Comparison of ENCODE assay signal across 18 cellular contexts in the genomic region with DNA sequence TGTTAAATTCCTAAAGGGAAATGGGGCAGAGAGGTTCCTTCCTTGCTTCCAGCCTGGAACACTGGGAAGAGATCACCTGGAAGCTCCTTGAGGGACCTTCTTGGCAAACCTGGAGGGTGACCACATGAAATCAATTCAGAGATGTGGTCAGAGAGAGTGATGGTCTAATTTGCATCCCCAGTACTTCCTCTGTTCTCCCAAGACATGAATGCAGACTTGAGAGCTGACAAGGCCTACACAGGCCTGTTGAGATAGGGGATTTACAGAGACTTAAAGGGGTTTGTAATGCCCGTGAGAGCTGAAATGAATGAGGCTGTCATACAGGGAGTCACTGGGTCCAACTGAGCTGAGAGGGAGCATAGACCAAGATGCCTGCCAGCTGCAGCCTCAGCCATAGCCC. TPM values are rescaled to one million over a fixed set of nuclear protein-coding genes. Genes with fewer than 3 reads are reported as not detected.
DNase-seq lines count a peak whose midpoint lies in the region; ATAC-seq lines count a peak whose summit lies in the region.
"Had no signal": no experiment of that assay in that cellular context is flagged by ENCODE, and none has a peak within 500 bp of the region (broad histone marks: within the 10 kb centered on the region; RNA-seq: fewer than 3 reads in every experiment).

No MANE protein-coding gene starts in this region.

- no peak overlapping the region for H3K4me3 ChIP-seq in naive thymus-derived CD4-positive, alpha-beta T cell (ENCODE audit: low read length)
- H3K4me3 ChIP-seq: coronary artery, heart right ventricle, tibial artery had no signal

- no peaks in the 10 kb centered on the region for H3K27me3 ChIP-seq in naive thymus-derived CD4-positive, alpha-beta T cell (ENCODE audit: control insufficient read depth in 2 of 2, insufficient read depth in 2 of 2, low read length in 2 of 2)
- H3K27me3 ChIP-seq: heart right ventricle, tibial artery had no signal

- no peaks in the 10 kb centered on the region for H3K4me1 ChIP-seq in naive thymus-derived CD4-positive, alpha-beta T cell (ENCODE audit: control insufficient read depth in 2 of 2, insufficient read depth in 2 of 2, low read length in 2 of 2)
- H3K4me1 ChIP-seq: heart right ventricle, tibial artery had no signal

- no peaks in the 10 kb centered on the region for H3K36me3 ChIP-seq in naive thymus-derived CD4-positive, alpha-beta T cell (ENCODE audit: control insufficient read depth in 2 of 3, insufficient read depth in 3 of 3, low read length in 3 of 3)
- H3K36me3 ChIP-seq: heart right ventricle, tibial artery had no signal

- no peak overlapping the region for H3K27ac Mint-ChIP-seq in naive thymus-derived CD4-positive, alpha-beta T cell
- H3K27ac Mint-ChIP-seq: T-helper 2 cell treated with Interferon-gamma antibody and Interleukin-4, amounts not matched to agents 5 μg/mL and 100 μg/mL, for 36 hours had no signal

- ATAC-seq in GM18858 (IDR thresholded peaks at IDR 0.05; ENCODE audit: unreplicated experiment) (peak; percentile 64), GM21619 (IDR thresholded peaks at IDR 0.05; ENCODE audit: unreplicated experiment) (peak; percentile 71), HG03095 (IDR thresholded peaks at IDR 0.05; ENCODE audit: unreplicated experiment) (peak; percentile 86)
- ATAC-seq in naive thymus-derived CD4-positive, alpha-beta T cell: no peak
- ATAC-seq: heart right ventricle, Right ventricle myocardium inferior had no signal

- CTCF ChIA-PET in naive thymus-derived CD4-positive, alpha-beta T cell (lab: Charles Lee): interaction anchor here (1.1 to 1.3 kb wide), 2 partner anchors 492 to 494 kb away, joined by 3 read pairs; no protein-coding TSS in a partner anchor

- H3K4me1 Mint-ChIP-seq in naive thymus-derived CD4-positive, alpha-beta T cell: peaks cover 0 to 2% (median 0%) of the 10 kb centered on the region in 7 donors

- H3K27me3 Mint-ChIP-seq in naive thymus-derived CD4-positive, alpha-beta T cell: no peaks in the 10 kb centered on the region

- H3K36me3 Mint-ChIP-seq in naive thymus-derived CD4-positive, alpha-beta T cell: peaks cover 0 to 15% (median 0%) of the 10 kb centered on the region in 5 donors

- POLR2A ChIA-PET in naive thymus-derived CD4-positive, alpha-beta T cell (lab: Charles Lee): no interaction called here

- no peaks in the 10 kb centered on the region for H3K9me3 ChIP-seq in naive thymus-derived CD4-positive, alpha-beta T cell (ENCODE audit: control insufficient read depth in 2 of 3, low read length in 3 of 3)
- H3K9me3 ChIP-seq: heart right ventricle, tibial artery had no signal

- H3K4me3 Mint-ChIP-seq in naive thymus-derived CD4-positive, alpha-beta T cell: no peak overlapping the region
- H3K4me3 Mint-ChIP-seq: T-helper 2 cell treated with Interferon-gamma antibody and Interleukin-4, amounts not matched to agents 5 μg/mL and 100 μg/mL, for 36 hours had no signal

- no peaks in the 10 kb centered on the region for H3K9me3 Mint-ChIP-seq in naive thymus-derived CD4-positive, alpha-beta T cell
- H3K9me3 Mint-ChIP-seq: T-helper 2 cell treated with Interferon-gamma antibody and Interleukin-4, amounts not matched to agents 5 μg/mL and 100 μg/mL, for 36 hours had no signal

- DNase-seq in kidney tubule cell (ENCODE audit: low spot score) (peak; percentile 24), SHP77 treated with DMSO at 0.1 percent for 48 hours (lab: John Stamatoyannopoulos, UW) (no peak), RKO (ENCODE audit: low spot score) (no peak), UCSD-AML1 (lab: John Stamatoyannopoulos, UW; ENCODE audit: unreplicated experiment) (no peak)
- no peak for DNase-seq in naive thymus-derived CD4-positive, alpha-beta T cell
- DNase-seq: activated CD4-positive, alpha-beta T cell treated with anti-CD3 and anti-CD28 coated beads, Interleukin-2, amount 50 U/mL, for 48 hours; amygdala; erythroblast; heart right ventricle; NCI-H187 treated with DMSO at 0.1 percent for 48 hours; NCI-H774; tibial artery had no signal

- H3K27ac ChIP-seq in naive thymus-derived CD4-positive, alpha-beta T cell (ENCODE audit: low read depth, low read length): no peak overlapping the region
- H3K27ac ChIP-seq: coronary artery, heart right ventricle, tibial artery had no signal

- intact Hi-C loops in naive thymus-derived CD4-positive, alpha-beta T cell (cut with micrococcal nuclease): no loop called here

RNA-seq across cellular contexts. Expression of a gene that starts 45.1 kb away (rescaled TPM):
- total RNA-seq in naive thymus-derived CD4-positive, alpha-beta T cell: 10 to 100 TPM; 13.3 to 48.3 (median 23.1) TPM
- 10 to 100 TPM; 21.3 to 33.0 TPM for polyA plus RNA-seq in naive thymus-derived CD4-positive, alpha-beta T cell
